ENCODE assay signal across 10 cellular contexts in the genomic region with DNA sequence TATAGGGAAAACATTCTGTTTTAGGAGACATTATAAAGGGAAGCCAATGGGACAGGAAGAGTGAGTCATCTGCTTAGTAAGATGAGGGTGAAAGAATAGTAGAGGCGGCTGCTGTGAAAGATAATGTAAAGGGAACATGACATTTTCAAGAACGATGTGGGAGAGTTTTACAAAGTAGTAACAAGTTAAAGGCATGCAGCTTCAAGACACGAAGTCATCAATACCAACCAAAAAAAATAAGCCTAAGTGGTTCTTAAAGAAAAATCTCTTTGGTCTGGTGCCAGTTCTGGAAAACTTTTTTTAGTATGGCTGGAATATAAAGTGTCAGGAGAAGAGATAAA. TPM values are rescaled to one million over a fixed set of nuclear protein-coding genes. Genes with fewer than 3 reads are reported as not detected.
DNase-seq lines count a peak whose midpoint lies in the region; ATAC-seq, FAIRE-seq and TF ChIP-seq lines count a peak whose summit lies in the region.
"Had no signal": no experiment of that assay in that cellular context is flagged by ENCODE, and none has a peak within 500 bp of the region (broad histone marks: within the 10 kb centered on the region; RNA-seq: fewer than 3 reads in every experiment).

No MANE protein-coding gene starts in this region.

- TF ChIP-seq RAD21 in SK-N-SH (IDR thresholded peaks at IDR 0.05; ENCODE audit: low read length): no peak

- no peak for TF ChIP-seq POLR2A in sigmoid colon (IDR thresholded peaks at IDR 0.05)

- H3K9me3 ChIP-seq in SK-N-SH (no peaks in the 10 kb centered on the region), sigmoid colon (no peaks in the 10 kb centered on the region)

- H3K27ac ChIP-seq in SK-N-SH (ENCODE audit: low read depth in 2 of 2, low read length in 1 of 2) (peak overlapping the region; percentile 73 to 93), epithelial cell of prostate (peak overlapping the region; percentile 96), sigmoid colon (peak overlapping the region; percentile 35 to 66 (median 56))

- no peak overlapping the region for H2AFZ ChIP-seq in SK-N-SH (ENCODE audit: low read depth)

- no peak for ATAC-seq in GM18511 (IDR thresholded peaks at IDR 0.05; ENCODE audit: unreplicated experiment)

- intact Hi-C loops in sigmoid colon (cut with DNase I): no loop called here

- CTCF ChIA-PET in SK-N-SH (lab: Yijun Ruan, JAX): interaction anchor here (2.4 kb wide), 1 partner anchor 31 kb away, joined by 8 read pairs; no protein-coding TSS in a partner anchor

- DNase-seq in GM03348 (ENCODE audit: low spot score): peak; percentile 50
- no peak for DNase-seq in SK-N-SH
- no peak for DNase-seq in epithelial cell of prostate (ENCODE audit: low read depth, low spot score)
- no peak for DNase-seq in sigmoid colon
- DNase-seq in frontal cortex (ENCODE audit: low spot score in 2 of 2): no peak
- no peak for DNase-seq in amygdala (lab: John Stamatoyannopoulos, UW)
- DNase-seq in NCI-H1694 treated with DMSO at 0.1 percent for 48 hours (lab: John Stamatoyannopoulos, UW): no peak
- DNase-seq: retina had no signal

- H3K9ac ChIP-seq in SK-N-SH: peak overlapping the region; percentile 7; the same call in 1 of the 2 replicates

- H3K4me1 ChIP-seq in SK-N-SH (ENCODE audit: control insufficient read depth in 1 of 2, insufficient read depth in 2 of 2, low read depth in 1 of 2, low read length in 1 of 2) (peaks cover 11 to 35% of the 10 kb centered on the region in 2 experiments), sigmoid colon (peaks cover 0 to 43% (median 36%) of the 10 kb centered on the region in 4 donors)

- no peak for FAIRE-seq in frontal cortex (lab: Jason Lieb, UNC)
- FAIRE-seq: GM18507 had no signal

- WGBS in SK-N-SH (ENCODE audit: low lambda C conversion rate): 11% methylated on average over 3 of the region's 3 CpGs
- WGBS in sigmoid colon, 2 donors: 48 to 62% methylated on average over 3 of the region's 3 CpGs

- peaks cover 22% of the 10 kb centered on the region for H4K20me1 ChIP-seq in SK-N-SH (ENCODE audit: insufficient read depth)

- H3K9me2 ChIP-seq in SK-N-SH: no peaks in the 10 kb centered on the region

- TF ChIP-seq EP300 in SK-N-SH (IDR thresholded peaks at IDR 0.05; ENCODE audit: borderline replicate concordance in 1 of 2, low read depth in 1 of 2, low read length in 1 of 2) (peak; percentile 18 to 53; a peak in 1 of 4 replicates), sigmoid colon (IDR thresholded peaks at IDR 0.05) (no peak)

- peaks cover 51% of the 10 kb centered on the region for H3F3A ChIP-seq in SK-N-SH (replicated peaks; ENCODE audit: insufficient read depth)

- H3K36me3 ChIP-seq in SK-N-SH (replicated peaks in 1 of 2; ENCODE audit: control insufficient read depth in 1 of 2, insufficient read depth in 2 of 2, low read length in 1 of 2) (peaks cover 78 to 84% of the 10 kb centered on the region in 2 experiments), sigmoid colon (peaks cover 4 to 84% (median 12%) of the 10 kb centered on the region in 4 donors)

- POLR2A ChIA-PET in SK-N-SH (lab: Yijun Ruan, JAX): no interaction called here

- peak overlapping the region; percentile 53 for H3K4me2 ChIP-seq in SK-N-SH

- H3K79me2 ChIP-seq in SK-N-SH (ENCODE audit: insufficient read depth): peaks cover 88% of the 10 kb centered on the region

- no peak for TF ChIP-seq CTCF in SK-N-SH (IDR thresholded peaks at IDR 0.05)
- no peak for TF ChIP-seq CTCF in sigmoid colon (IDR thresholded peaks at IDR 0.05)

- no peaks in the 10 kb centered on the region for H3K27me3 ChIP-seq in SK-N-SH (ENCODE audit: insufficient read depth)
- no peaks in the 10 kb centered on the region for H3K27me3 ChIP-seq in sigmoid colon

- H3K4me3 ChIP-seq in SK-N-SH (ENCODE audit: low read depth in 2 of 2, low read length in 1 of 2): peak overlapping the region in 1 of 2 experiments; percentile 3; a peak in 1 of 4 replicates
- H3K4me3 ChIP-seq in sigmoid colon: no peak overlapping the region

TF ChIP-seq in SK-N-SH, 30 proteins besides CTCF, POLR2A, EP300 and RAD21 (continues in another document):
- TF ChIP-seq, protein P1, sequence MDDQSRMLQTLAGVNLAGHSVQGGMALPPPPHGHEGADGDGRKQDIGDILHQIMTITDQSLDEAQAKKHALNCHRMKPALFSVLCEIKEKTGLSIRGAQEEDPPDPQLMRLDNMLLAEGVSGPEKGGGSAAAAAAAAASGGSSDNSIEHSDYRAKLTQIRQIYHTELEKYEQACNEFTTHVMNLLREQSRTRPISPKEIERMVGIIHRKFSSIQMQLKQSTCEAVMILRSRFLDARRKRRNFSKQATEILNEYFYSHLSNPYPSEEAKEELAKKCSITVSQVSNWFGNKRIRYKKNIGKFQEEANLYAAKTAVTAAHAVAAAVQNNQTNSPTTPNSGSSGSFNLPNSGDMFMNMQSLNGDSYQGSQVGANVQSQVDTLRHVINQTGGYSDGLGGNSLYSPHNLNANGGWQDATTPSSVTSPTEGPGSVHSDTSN (IDR thresholded peaks at IDR 0.05): peak; percentile 76
- peak; percentile 84 for TF ChIP-seq TCF12 (IDR thresholded peaks at IDR 0.05)
- TF ChIP-seq, protein P2, sequence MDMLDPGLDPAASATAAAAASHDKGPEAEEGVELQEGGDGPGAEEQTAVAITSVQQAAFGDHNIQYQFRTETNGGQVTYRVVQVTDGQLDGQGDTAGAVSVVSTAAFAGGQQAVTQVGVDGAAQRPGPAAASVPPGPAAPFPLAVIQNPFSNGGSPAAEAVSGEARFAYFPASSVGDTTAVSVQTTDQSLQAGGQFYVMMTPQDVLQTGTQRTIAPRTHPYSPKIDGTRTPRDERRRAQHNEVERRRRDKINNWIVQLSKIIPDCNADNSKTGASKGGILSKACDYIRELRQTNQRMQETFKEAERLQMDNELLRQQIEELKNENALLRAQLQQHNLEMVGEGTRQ (IDR thresholded peaks at IDR 0.05; ENCODE audit: borderline replicate concordance, low read depth, low read length): no peak
- TF ChIP-seq CHD2 (IDR thresholded peaks at IDR 0.05; ENCODE audit: low read length, partially characterized antibody): no peak
- no peak for TF ChIP-seq FOXM1 (IDR thresholded peaks at IDR 0.05; ENCODE audit: low read depth)
- TF ChIP-seq NRF1 (IDR thresholded peaks at IDR 0.05; ENCODE audit: low read depth, low read length): no peak
- peak; percentile 35; the same call in 1 of the 2 replicates for TF ChIP-seq NFIC (IDR thresholded peaks at IDR 0.05; ENCODE audit: borderline replicate concordance)
- TF ChIP-seq GATA2 (CRISPR knock-in tag; IDR thresholded peaks at IDR 0.05): no peak
- TF ChIP-seq GABPA (IDR thresholded peaks at IDR 0.05; ENCODE audit: low read depth): no peak
- no peak for TF ChIP-seq TAF1 (IDR thresholded peaks at IDR 0.05; ENCODE audit: borderline replicate concordance, low read depth, low read length)
- TF ChIP-seq TEAD4 (IDR thresholded peaks at IDR 0.05; ENCODE audit: borderline replicate concordance, insufficient read depth): no peak
- peak; percentile 29; the same call in 1 of the 2 replicates for TF ChIP-seq POLR2AphosphoS5 (IDR thresholded peaks at IDR 0.05; ENCODE audit: low read depth, low read length)
- no peak for TF ChIP-seq RCOR1 (IDR thresholded peaks at IDR 0.05; ENCODE audit: low read length)
- peak; percentile 88 for TF ChIP-seq FOSL2 (IDR thresholded peaks at IDR 0.05; ENCODE audit: borderline replicate concordance, low read depth)
- TF ChIP-seq, protein P3, sequence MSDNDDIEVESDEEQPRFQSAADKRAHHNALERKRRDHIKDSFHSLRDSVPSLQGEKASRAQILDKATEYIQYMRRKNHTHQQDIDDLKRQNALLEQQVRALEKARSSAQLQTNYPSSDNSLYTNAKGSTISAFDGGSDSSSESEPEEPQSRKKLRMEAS (IDR thresholded peaks at IDR 0.05; ENCODE audit: low read depth): peak; percentile 89
- TF ChIP-seq EZH2phosphoT487 (IDR thresholded peaks at IDR 0.05; ENCODE audit: borderline replicate concordance, low read depth): no peak
- TF ChIP-seq, protein P4, sequence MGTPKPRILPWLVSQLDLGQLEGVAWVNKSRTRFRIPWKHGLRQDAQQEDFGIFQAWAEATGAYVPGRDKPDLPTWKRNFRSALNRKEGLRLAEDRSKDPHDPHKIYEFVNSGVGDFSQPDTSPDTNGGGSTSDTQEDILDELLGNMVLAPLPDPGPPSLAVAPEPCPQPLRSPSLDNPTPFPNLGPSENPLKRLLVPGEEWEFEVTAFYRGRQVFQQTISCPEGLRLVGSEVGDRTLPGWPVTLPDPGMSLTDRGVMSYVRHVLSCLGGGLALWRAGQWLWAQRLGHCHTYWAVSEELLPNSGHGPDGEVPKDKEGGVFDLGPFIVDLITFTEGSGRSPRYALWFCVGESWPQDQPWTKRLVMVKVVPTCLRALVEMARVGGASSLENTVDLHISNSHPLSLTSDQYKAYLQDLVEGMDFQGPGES (IDR thresholded peaks at IDR 0.05; ENCODE audit: low read depth, low read length): no peak
- no peak for TF ChIP-seq YY1 (IDR thresholded peaks at IDR 0.05; ENCODE audit: low read depth)
- no peak for TF ChIP-seq RFX5 (IDR thresholded peaks at IDR 0.05; ENCODE audit: low read length)
- TF ChIP-seq FOXJ3 (CRISPR knock-in tag; IDR thresholded peaks at IDR 0.05): no peak
- peak; percentile 9; the same call in 1 of the 2 replicates for TF ChIP-seq ELF1 (IDR thresholded peaks at IDR 0.05)
- TF ChIP-seq JUND (IDR thresholded peaks at IDR 0.05): peak; percentile 85

RNA-seq across cellular contexts. Expression of a gene that starts 6.1 kb away (rescaled TPM):
- 114 and 126 TPM in 2 replicates for polyA plus RNA-seq in SK-N-SH (2012; rRNA removed)
- polyA plus RNA-seq in SK-N-SH (2012; cell fraction: cytosol; rRNA removed): 145 and 188 TPM in 2 replicates
- polyA plus RNA-seq in SK-N-SH (2012; cell fraction: nucleus; rRNA removed): 58.2 and 67.8 TPM in 2 replicates
- total RNA-seq in sigmoid colon: 100 to 1,000 TPM in 3 of 4 donors, 10 to 100 TPM in 1; 77.5 to 178 (median 131) TPM
- polyA plus RNA-seq in sigmoid colon: 100 to 1,000 TPM; 107 to 189 (median 141) TPM
- 39.9 TPM for total RNA-seq in frontal cortex

RNA-seq across cellular contexts. Expression of a gene that starts 8.2 kb away (rescaled TPM):
- polyA plus RNA-seq in SK-N-SH (2012; rRNA removed) (0.47 and 0.49 TPM in 2 replicates), sigmoid colon (10 to 100 TPM in 2 of 3 donors, 1 to 10 TPM in 1; 9.7 to 13.2 (median 12.2) TPM)
- 0.33 and 0.46 TPM in 2 replicates for polyA plus RNA-seq in SK-N-SH (2012; cell fraction: cytosol; rRNA removed)
- polyA plus RNA-seq in SK-N-SH (2012; cell fraction: nucleus; rRNA removed): 0.58 and 0.73 TPM in 2 replicates
- total RNA-seq in sigmoid colon (1 to 10 TPM in 3 of 4 donors, under 1 TPM in 1; 0.68 to 2.1 (median 1.4) TPM), frontal cortex (2.4 TPM)

RNA-seq across cellular contexts. Expression of a gene that starts 28.6 kb away (rescaled TPM):
- polyA plus RNA-seq in SK-N-SH (2012; rRNA removed) (0.23 and 0.35 TPM in 2 replicates), sigmoid colon (under 1 TPM in 2 of 3 donors, not detected in 1; 0.22 to 0.60 TPM)
- 0.28 and 0.37 TPM in 2 replicates for polyA plus RNA-seq in SK-N-SH (2012; cell fraction: cytosol; rRNA removed)
- 0.66 and 0.85 TPM in 2 replicates for polyA plus RNA-seq in SK-N-SH (2012; cell fraction: nucleus; rRNA removed)
- total RNA-seq in sigmoid colon (under 1 TPM; 0.36 to 0.83 (median 0.59) TPM), frontal cortex (15.9 TPM)
